ENCODE assay signal across 8 cellular contexts in genomic region chr1:182484531-182485257, GRCh38. TPM values are rescaled to one million over a fixed set of nuclear protein-coding genes. Genes with fewer than 3 reads are reported as not detected.
DNase-seq lines count a peak whose midpoint lies in the region; ATAC-seq lines count a peak whose summit lies in the region.

No MANE protein-coding gene starts in this region.

- ATAC-seq in GM21381 (IDR thresholded peaks at IDR 0.05; ENCODE audit: unreplicated experiment) = peak; percentile 92
- ATAC-seq in HG03521 (IDR thresholded peaks at IDR 0.05; ENCODE audit: unreplicated experiment) = peak; percentile 96

- DNase-seq in NCI-H1105 treated with DMSO at 0.1 percent for 48 hours (lab: John Stamatoyannopoulos, UW) (peak; percentile 11), NCI-H1105 (lab: John Stamatoyannopoulos, UW) (no peak), SK-N-DZ (ENCODE audit: low spot score) (peak; percentile 1), myocyte (ENCODE audit: low read depth) (peak; percentile 87), cerebellar nuclear complex (lab: John Stamatoyannopoulos, UW) (no peak), AG08395 (ENCODE audit: low spot score) (no peak)

RNA-seq across cellular contexts. Expression of gene RGSL1, which starts 34.7 kb away (rescaled TPM):
- not detected in 2 replicates for polyA plus RNA-seq in SK-N-DZ (2014; cell fraction: cytosol; rRNA removed)
- not detected in 2 replicates for polyA plus RNA-seq in SK-N-DZ (2014; cell fraction: nucleus; rRNA removed)
- not detected in 2 replicates for total RNA-seq in myocyte
- not detected for polyA plus RNA-seq in myocyte (2012)

Comparison
In these comparisons a context has a peak if more than half of its experiments do, and no peak if none do; other contexts are left out.
1. DNase-seq: peak in NCI-H1105 treated with DMSO at 0.1 percent for 48 hours (single experiment), SK-N-DZ (single experiment) and myocyte (single experiment); none in NCI-H1105 (single experiment), cerebellar nuclear complex (0 of 2) and AG08395 (single experiment).